In genomic region chr20:53678990-53679596, GRCh38 we compare ENCODE assay signal across 10 cellular contexts.
DNase-seq lines count a peak whose midpoint lies in the region; ATAC-seq and TF ChIP-seq lines count a peak whose summit lies in the region.
"Had no signal": no experiment of that assay in that cellular context is flagged by ENCODE, and none has a peak within 500 bp of the region (broad histone marks: within the 10 kb centered on the region; RNA-seq: fewer than 3 reads in every experiment).

No MANE protein-coding gene starts in this region.

- no peak for TF ChIP-seq POLR2A in stomach (IDR thresholded peaks at IDR 0.05)
- TF ChIP-seq POLR2A in upper lobe of left lung (IDR thresholded peaks at IDR 0.05) = no peak

- no peaks in the 10 kb centered on the region for H4K20me1 ChIP-seq in SU-DHL-6 (ENCODE audit: low read depth, low read length)

- no peaks in the 10 kb centered on the region for H3K9me3 ChIP-seq in SU-DHL-6 (ENCODE audit: insufficient read depth, low read length)
- no peaks in the 10 kb centered on the region for H3K9me3 ChIP-seq in iPS-20b (ENCODE audit: insufficient read depth, low read depth, low read length)
- H3K9me3 ChIP-seq in stomach = no peaks in the 10 kb centered on the region
- no peaks in the 10 kb centered on the region for H3K9me3 ChIP-seq in upper lobe of left lung

- H2AFZ ChIP-seq in SU-DHL-6 (ENCODE audit: low read depth, low read length, severe bottlenecking) = peak overlapping the region; percentile 11

- H3F3A ChIP-seq in SU-DHL-6 (ENCODE audit: insufficient read depth) = peaks cover 6% of the 10 kb centered on the region; the same call in 1 of the 2 replicates

- H3K36me3 ChIP-seq in SU-DHL-6 (ENCODE audit: low read length) = no peaks in the 10 kb centered on the region
- H3K36me3 ChIP-seq in iPS-20b (ENCODE audit: insufficient read depth, low read depth, low read length) = no peaks in the 10 kb centered on the region
- no peaks in the 10 kb centered on the region for H3K36me3 ChIP-seq in stomach
- no peaks in the 10 kb centered on the region for H3K36me3 ChIP-seq in upper lobe of left lung

- ATAC-seq in upper lobe of left lung (ENCODE audit: low FRiP score in 2 of 2) = no peak
- ATAC-seq: stimulated activated memory B cell treated with anti-CD40 and anti-IgM and Interleukin-4, amounts not matched to agents 10 μg/mL and 1 μg/mL and 100 μg/mL, for 72 hours had no signal

- H3K4me1 ChIP-seq in iPS-20b (ENCODE audit: insufficient read depth, low read length) (peaks cover 21% of the 10 kb centered on the region), stomach (peaks cover 21 to 44% (median 28%) of the 10 kb centered on the region in 4 donors), upper lobe of left lung (peaks cover 0 to 16% (median 9%) of the 10 kb centered on the region in 4 donors)

- intact Hi-C loops in stomach (cut with DNase I; ENCODE audit: low total_unique reads) = no loop called here

- TF ChIP-seq CTCF in SU-DHL-6 (IDR thresholded peaks at IDR 0.05; ENCODE audit: insufficient read depth, low read length, poor library complexity, severe bottlenecking) = no peak
- no peak for TF ChIP-seq CTCF in stomach (IDR thresholded peaks at IDR 0.05)
- TF ChIP-seq CTCF in upper lobe of left lung (IDR thresholded peaks at IDR 0.05) = no peak
- TF ChIP-seq CTCF in GM20000 (IDR thresholded peaks at IDR 0.05; ENCODE audit: extremely low read depth, missing control alignments) = no peak

- H3K27ac Mint-ChIP-seq in activated naive CD8-positive, alpha-beta T cell = no peak overlapping the region
- no peak overlapping the region for H3K27ac Mint-ChIP-seq in activated naive CD8-positive, alpha-beta T cell treated with anti-CD3 and anti-CD28 coated beads for 36 hours

- H3K9ac ChIP-seq in SU-DHL-6 (ENCODE audit: low read length) (no peak overlapping the region; the same call in 1 of the 2 replicates), iPS-20b (ENCODE audit: low read depth, low read length) (peak overlapping the region; percentile 1; the same call in 1 of the 2 replicates)

- no peaks in the 10 kb centered on the region for H3K9me2 ChIP-seq in SU-DHL-6 (replicated peaks; ENCODE audit: insufficient read depth, low read length)

- H3K27me3 Mint-ChIP-seq in activated naive CD8-positive, alpha-beta T cell = no peaks in the 10 kb centered on the region
- H3K27me3 Mint-ChIP-seq in activated naive CD8-positive, alpha-beta T cell treated with anti-CD3 and anti-CD28 coated beads for 36 hours = no peaks in the 10 kb centered on the region
- H3K27me3 Mint-ChIP-seq: stimulated activated memory B cell treated with anti-CD40 and anti-IgM and Interleukin-4, amounts not matched to agents 10 μg/mL and 1 μg/mL and 100 μg/mL, for 72 hours had no signal

- WGBS in stomach, 5 donors = 31 to 56% (median 35%) methylated on average over 3 of the region's 3 CpGs
- 76 to 84% methylated on average over 3 of the region's 3 CpGs for WGBS in upper lobe of left lung, 2 donors

- no peaks in the 10 kb centered on the region for H3K9me3 Mint-ChIP-seq in activated naive CD8-positive, alpha-beta T cell (ENCODE audit: low read depth)
- H3K9me3 Mint-ChIP-seq in activated naive CD8-positive, alpha-beta T cell treated with anti-CD3 and anti-CD28 coated beads for 36 hours = no peaks in the 10 kb centered on the region
- H3K9me3 Mint-ChIP-seq: stimulated activated memory B cell treated with anti-CD40 and anti-IgM and Interleukin-4, amounts not matched to agents 10 μg/mL and 1 μg/mL and 100 μg/mL, for 72 hours had no signal

- H3K27ac ChIP-seq in SU-DHL-6 (ENCODE audit: low read depth, low read length) = 0 out of 2 replicates have a peak overlapping the region, but pooled peaks have one; percentile 6
- no peak overlapping the region for H3K27ac ChIP-seq in iPS-20b (ENCODE audit: low read length)
- peak overlapping the region in 3 of 5 donors; percentile 32 to 74 (median 74) for H3K27ac ChIP-seq in stomach
- H3K27ac ChIP-seq in upper lobe of left lung = no peak overlapping the region

- peak overlapping the region; percentile 58 for H3K4me3 Mint-ChIP-seq in activated naive CD8-positive, alpha-beta T cell
- H3K4me3 Mint-ChIP-seq in activated naive CD8-positive, alpha-beta T cell treated with anti-CD3 and anti-CD28 coated beads for 36 hours = no peak overlapping the region
- H3K4me3 Mint-ChIP-seq: stimulated activated memory B cell treated with anti-CD40 and anti-IgM and Interleukin-4, amounts not matched to agents 10 μg/mL and 1 μg/mL and 100 μg/mL, for 72 hours had no signal

- H3K36me3 Mint-ChIP-seq in activated naive CD8-positive, alpha-beta T cell = no peaks in the 10 kb centered on the region
- H3K36me3 Mint-ChIP-seq in activated naive CD8-positive, alpha-beta T cell treated with anti-CD3 and anti-CD28 coated beads for 36 hours = no peaks in the 10 kb centered on the region
- H3K36me3 Mint-ChIP-seq: stimulated activated memory B cell treated with anti-CD40 and anti-IgM and Interleukin-4, amounts not matched to agents 10 μg/mL and 1 μg/mL and 100 μg/mL, for 72 hours had no signal

- peak overlapping the region; percentile 44 for H3K4me2 ChIP-seq in SU-DHL-6 (ENCODE audit: low read depth, low read length, poor library complexity, severe bottlenecking)

- TF ChIP-seq EP300 in stomach (IDR thresholded peaks at IDR 0.05) (no peak), upper lobe of left lung (IDR thresholded peaks at IDR 0.05) (no peak)

- peaks cover 32% of the 10 kb centered on the region for H3K4me1 Mint-ChIP-seq in activated naive CD8-positive, alpha-beta T cell (ENCODE audit: low read depth)
- peaks cover 24% of the 10 kb centered on the region for H3K4me1 Mint-ChIP-seq in activated naive CD8-positive, alpha-beta T cell treated with anti-CD3 and anti-CD28 coated beads for 36 hours

- no peaks in the 10 kb centered on the region for H3K79me2 ChIP-seq in SU-DHL-6 (ENCODE audit: insufficient read depth, low read length)

- no peak for DNase-seq in activated naive CD8-positive, alpha-beta T cell treated with anti-CD3 and anti-CD28 coated beads for 36 hours
- DNase-seq in stomach (no peak), SHP77 (lab: John Stamatoyannopoulos, UW) (no peak), upper lobe of left lung (no peak), GM20000 (ENCODE audit: low spot score) (no peak)
- DNase-seq: activated CD4-positive, alpha-beta T cell treated with anti-CD3 and anti-CD28 coated beads, Interleukin-2, amount 50 U/mL, for 48 hours had no signal

- H3K4me3 ChIP-seq in SU-DHL-6 (ENCODE audit: insufficient read depth, low read length, poor library complexity, severe bottlenecking) (no peak overlapping the region), iPS-20b (ENCODE audit: low read length) (no peak overlapping the region), stomach (no peak overlapping the region), upper lobe of left lung (no peak overlapping the region)

- H3K27me3 ChIP-seq in SU-DHL-6 (ENCODE audit: low read length) = no peaks in the 10 kb centered on the region
- no peaks in the 10 kb centered on the region for H3K27me3 ChIP-seq in iPS-20b (ENCODE audit: insufficient read depth, low read length)
- H3K27me3 ChIP-seq in stomach = no peaks in the 10 kb centered on the region
- no peaks in the 10 kb centered on the region for H3K27me3 ChIP-seq in upper lobe of left lung

Comparison
In these comparisons a context has a peak if more than half of its experiments do, and no peak if none do; other contexts are left out.
1. H3K27ac ChIP-seq: peak in SU-DHL-6 (single experiment) and stomach (3 of 5); none in iPS-20b (single experiment) and upper lobe of left lung (0 of 4).